In genomic region chr6:24052632-24053031, GRCh38 we compare ENCODE assay signal across 15 cellular contexts.
A peak's percentile ranks its signal among the peaks of the same experiment; 100 is the strongest.
DNase-seq lines count a peak whose midpoint lies in the region; ATAC-seq, FAIRE-seq and TF ChIP-seq lines count a peak whose summit lies in the region.
"Had no signal": no experiment of that assay in that cellular context is flagged by ENCODE, and none has a peak within 500 bp of the region (broad histone marks: within the 10 kb centered on the region; RNA-seq: fewer than 3 reads in every experiment).

No MANE protein-coding gene starts in this region.

- H3K27me3 ChIP-seq in HepG2 (ENCODE audit: control insufficient read depth in 1 of 2, insufficient read depth in 2 of 2, low read length in 2 of 2) (no peaks in the 10 kb centered on the region), right lobe of liver (no peaks in the 10 kb centered on the region), neural cell (ENCODE audit: insufficient read depth, low read depth, low read length) (no peaks in the 10 kb centered on the region), upper lobe of left lung (no peaks in the 10 kb centered on the region)

- H2AFZ ChIP-seq in HepG2 (ENCODE audit: low read length), result no peak overlapping the region
- H2AFZ ChIP-seq in neural cell (ENCODE audit: low read depth, low read length), result no peak overlapping the region
- H2AFZ ChIP-seq: PC-9 had no signal

- H3K4me1 ChIP-seq in HepG2 (ENCODE audit: insufficient read depth, low read length) (no peaks in the 10 kb centered on the region; the same call in 1 of the 2 replicates), right lobe of liver (no peaks in the 10 kb centered on the region), upper lobe of left lung (no peaks in the 10 kb centered on the region)
- H3K4me1 ChIP-seq: A549 had no signal

- H3F3A ChIP-seq in neural cell (ENCODE audit: insufficient read depth, low read length, poor library complexity, severe bottlenecking), result no peaks in the 10 kb centered on the region

- no TSS peak for BruUV-seq in HepG2 (replicated peaks; lab: Mats Ljungman, UMichigan)

- TF ChIP-seq CTCF in HepG2 (CRISPR knock-in tag; IDR thresholded peaks at IDR 0.05) (no peak), right lobe of liver (IDR thresholded peaks at IDR 0.05) (no peak), brain (conservative IDR thresholded peaks at IDR 0.05) (no peak), neural cell (IDR thresholded peaks at IDR 0.05; ENCODE audit: poor library complexity, severe bottlenecking) (no peak), upper lobe of left lung (IDR thresholded peaks at IDR 0.05) (no peak)

- no peak overlapping the region for H3K4me2 ChIP-seq in HepG2 (ENCODE audit: low read depth, low read length)
- H3K4me2 ChIP-seq in neural cell (ENCODE audit: low read length), result no peak overlapping the region
- H3K4me2 ChIP-seq: A549, PC-9 had no signal

- H3K79me2 ChIP-seq in HepG2 (ENCODE audit: insufficient read depth, low read length) (no peaks in the 10 kb centered on the region), neural cell (replicated peaks; ENCODE audit: insufficient read depth, low read length) (no peaks in the 10 kb centered on the region)

- H3K4me1 Mint-ChIP-seq in brain, result peaks cover 24% of the 10 kb centered on the region

- H3K27ac Mint-ChIP-seq in brain, result peak overlapping the region; percentile 17 to 92 (median 79)

- no peaks in the 10 kb centered on the region for H3K36me3 Mint-ChIP-seq in brain

- H3K36me3 ChIP-seq in HepG2 (replicated peaks in 1 of 2; ENCODE audit: control insufficient read depth in 1 of 2, insufficient read depth in 2 of 2, low read length in 2 of 2), result no peaks in the 10 kb centered on the region
- no peaks in the 10 kb centered on the region for H3K36me3 ChIP-seq in right lobe of liver
- H3K36me3 ChIP-seq in neural cell (ENCODE audit: insufficient read depth, low read length), result no peaks in the 10 kb centered on the region
- no peaks in the 10 kb centered on the region for H3K36me3 ChIP-seq in upper lobe of left lung

- DNase-seq in HepG2 (ENCODE audit: low spot score) (peak; percentile 9), right lobe of liver (no peak), upper lobe of left lung (no peak), dermis blood vessel endothelial cell (no peak)
- DNase-seq in activated CD4-positive, alpha-beta T cell treated with anti-CD3 and anti-CD28 coated beads for 1 hour, result no peak
- DNase-seq: C1 segment of cervical spinal cord, DMS 273 treated with DMSO at 0.1 percent for 48 hours, GF-D8, GOT3, PC-9 had no signal

- TF ChIP-seq POLR2A in HepG2 (IDR thresholded peaks at IDR 0.05; ENCODE audit: insufficient read depth in 1 of 2, low read depth in 2 of 2, low read length in 2 of 2) (no peak), right lobe of liver (IDR thresholded peaks at IDR 0.05) (no peak), upper lobe of left lung (IDR thresholded peaks at IDR 0.05) (no peak)

- FAIRE-seq in HepG2 (lab: Jason Lieb, UNC), result no peak
- FAIRE-seq: A549, GM12891, GM18507 had no signal

- in situ Hi-C loops in HepG2 (cut with HindIII; ENCODE audit: extremely low pct_ligation_motif_present, low pct_unique_long_range_greater_than_20kb), result no loop called here

- no peaks in the 10 kb centered on the region for H3K27me3 Mint-ChIP-seq in brain

- intact Hi-C loops in HepG2 (cut with micrococcal nuclease; ENCODE audit: unreplicated experiment), result no loop called here
- intact Hi-C loops in right lobe of liver (cut with DNase I), result no loop called here

- TF ChIP-seq RAD21 in HepG2 (CRISPR knock-in tag; IDR thresholded peaks at IDR 0.05) (no peak), neural cell (conservative IDR thresholded peaks at IDR 0.05) (no peak)

- TF ChIP-seq EP300 in HepG2 (IDR thresholded peaks at IDR 0.05; ENCODE audit: low read depth in 2 of 2, low read length in 2 of 2) (no peak), HepG2 (CRISPR knock-in tag; IDR thresholded peaks at IDR 0.05; ENCODE audit: borderline replicate concordance) (no peak), neural cell (conservative IDR thresholded peaks at IDR 0.05; ENCODE audit: poor library complexity, severe bottlenecking) (no peak), upper lobe of left lung (IDR thresholded peaks at IDR 0.05) (no peak)

- H3K9me3 Mint-ChIP-seq in brain, result peaks cover 0 to 11% (median 0%) of the 10 kb centered on the region in 5 experiments

- H3K27ac ChIP-seq in HepG2 (ENCODE audit: extremely low read length, insufficient read depth, low read length), result no peak overlapping the region
- H3K27ac ChIP-seq in right lobe of liver, result no peak overlapping the region
- peak overlapping the region; percentile 50 for H3K27ac ChIP-seq in neural cell (ENCODE audit: low read length)
- H3K27ac ChIP-seq in upper lobe of left lung, result no peak overlapping the region
- H3K27ac ChIP-seq: A549, PC-9 had no signal

- CTCF ChIA-PET in HepG2 (lab: Yijun Ruan, JAX; ENCODE audit: low intra/inter-chr PET ratio, low total read pairs), result no interaction called here

- H3K9ac ChIP-seq in HepG2 (ENCODE audit: insufficient read depth, low read depth, low read length) (no peak overlapping the region), neural cell (ENCODE audit: low read length) (no peak overlapping the region)

- 40% methylated on average over 6 of the region's 6 CpGs for WGBS in HepG2 (ENCODE audit: low lambda C conversion rate)
- 66% methylated on average over 4 of the region's 6 CpGs for WGBS in right lobe of liver (ENCODE audit: insufficient coverage, low coverage, low lambda C conversion rate, missing lambda C conversion rate)
- WGBS in upper lobe of left lung, 2 donors, result 85 to 87% methylated on average over 6 of the region's 6 CpGs

- ATAC-seq in HepG2 (no peak; the same call in 2 of the 3 replicates), right lobe of liver (no peak), upper lobe of left lung (ENCODE audit: low FRiP score in 2 of 2) (no peak)
- ATAC-seq: A549 had no signal

- no peaks in the 10 kb centered on the region for H3K9me3 ChIP-seq in HepG2 (ENCODE audit: low read length)
- no peaks in the 10 kb centered on the region for H3K9me3 ChIP-seq in right lobe of liver
- H3K9me3 ChIP-seq in neural cell (ENCODE audit: low read length), result no peaks in the 10 kb centered on the region
- no peaks in the 10 kb centered on the region for H3K9me3 ChIP-seq in upper lobe of left lung
- H3K9me3 ChIP-seq: A549 had no signal

- POLR2A ChIA-PET in HepG2 (lab: Yijun Ruan, JAX), result no interaction called here

- no peaks in the 10 kb centered on the region for H4K20me1 ChIP-seq in HepG2 (ENCODE audit: insufficient read depth, low read length)
- no peaks in the 10 kb centered on the region for H4K20me1 ChIP-seq in neural cell (ENCODE audit: insufficient read depth)

- H3K4me3 ChIP-seq in HepG2 (replicated peaks in 1 of 3; ENCODE audit: insufficient read depth in 1 of 3, low read depth in 2 of 3, low read length in 3 of 3) (no peak overlapping the region), right lobe of liver (no peak overlapping the region), neural cell (ENCODE audit: low read length) (no peak overlapping the region), upper lobe of left lung (no peak overlapping the region)
- H3K4me3 ChIP-seq: A549, PC-9 had no signal

- H3K9me2 ChIP-seq in neural cell (ENCODE audit: insufficient read depth, low read length), result no peaks in the 10 kb centered on the region

- H3K4me3 Mint-ChIP-seq in brain, result peak overlapping the region in 4 of 5 experiments; percentile 4 to 40 (median 22)

TF ChIP-seq in HepG2, 621 proteins besides CTCF, POLR2A, EP300 and RAD21:
- TF ChIP-seq ZNF777 (CRISPR knock-in tag; IDR thresholded peaks at IDR 0.05) (no peak), REXO4 (CRISPR knock-in tag; IDR thresholded peaks at IDR 0.05; ENCODE audit: borderline replicate concordance) (no peak), ZNF577 (CRISPR knock-in tag; IDR thresholded peaks at IDR 0.05; ENCODE audit: borderline replicate concordance, low read depth) (no peak)

TF ChIP-seq in neural cell, 6 proteins besides CTCF, POLR2A, EP300 and RAD21:
- no peak for TF ChIP-seq TAF1 (IDR thresholded peaks at IDR 0.05; ENCODE audit: low read depth)
- TF ChIP-seq SMC3 (conservative IDR thresholded peaks at IDR 0.05; ENCODE audit: poor library complexity), result no peak
- TF ChIP-seq REST (IDR thresholded peaks at IDR 0.05; ENCODE audit: borderline replicate concordance), result no peak
- TF ChIP-seq EZH2 (IDR thresholded peaks at IDR 0.05; ENCODE audit: borderline replicate concordance, insufficient read depth, low read length, poor library complexity, severe bottlenecking), result no peak
- no peak for TF ChIP-seq POLR2AphosphoS5 (IDR thresholded peaks at IDR 0.05)
- TF ChIP-seq MXI1 (conservative IDR thresholded peaks at IDR 0.05; ENCODE audit: poor library complexity, severe bottlenecking), result no peak
